In the genomic region with DNA sequence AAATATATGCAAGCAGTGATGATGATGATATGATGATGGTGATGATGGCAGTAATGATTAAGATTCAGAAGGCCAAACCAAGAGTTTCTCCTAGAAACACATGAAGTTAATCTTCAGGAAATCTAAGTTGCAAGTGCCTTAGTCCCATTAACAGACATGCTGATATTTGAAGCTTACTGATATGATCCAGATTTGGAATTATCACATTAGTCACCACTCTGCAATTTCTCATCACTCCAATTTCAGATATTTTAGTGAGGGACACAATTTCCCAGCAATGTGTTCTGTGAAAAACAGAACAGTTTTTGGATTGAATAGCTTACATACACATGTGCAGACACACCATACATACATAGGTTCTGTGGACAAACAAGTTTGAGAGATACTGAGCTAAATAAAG, we compare ENCODE assay signal across 18 cellular contexts.
"Had no signal": no experiment of that assay in that cellular context is flagged by ENCODE, and none has a peak within 500 bp of the region (broad histone marks: within the 10 kb centered on the region; RNA-seq: fewer than 3 reads in every experiment).

No MANE protein-coding gene starts in this region.

- H3K79me2 ChIP-seq: hepatocyte had no signal

- H3K27me3 ChIP-seq: esophagus muscularis mucosa, foreskin keratinocyte, gastroesophageal sphincter, heart left ventricle, hepatocyte, left lung had no signal

- H3K27me3 Mint-ChIP-seq: naive B cell had no signal

- H3K27ac Mint-ChIP-seq: mesothelial cell of epicardium, naive B cell had no signal

- H3K4me2 ChIP-seq: hepatocyte had no signal

- H3K4me3 Mint-ChIP-seq: mesothelial cell of epicardium, naive B cell had no signal

- H3K36me3 Mint-ChIP-seq: mesothelial cell of epicardium, naive B cell had no signal

- H3K9me3 ChIP-seq: esophagus muscularis mucosa, gastroesophageal sphincter, left lung, lower lobe of right lung, mucosa of descending colon had no signal

- DNase-seq: dermis blood vessel endothelial cell; dorsolateral prefrontal cortex; effector CD4-positive, alpha-beta T cell; effector memory CD4-positive, alpha-beta T cell; foreskin keratinocyte; heart left ventricle; left cardiac atrium; left lung; left ventricle myocardium superior; lower lobe of right lung; mesenchymal stem cell; mucosa of descending colon; naive B cell had no signal

- H3K27ac ChIP-seq: coronary artery, dorsolateral prefrontal cortex, esophagus muscularis mucosa, foreskin keratinocyte, gastroesophageal sphincter, heart left ventricle, hepatocyte, left lung, lower lobe of right lung had no signal

- H3K4me3 ChIP-seq: coronary artery, dorsolateral prefrontal cortex, esophagus muscularis mucosa, gastroesophageal sphincter, heart left ventricle, hepatocyte, left lung, lower lobe of right lung, mucosa of descending colon had no signal

- H2AFZ ChIP-seq: hepatocyte had no signal

- H3K4me1 ChIP-seq: esophagus muscularis mucosa, foreskin keratinocyte, gastroesophageal sphincter, heart left ventricle, left lung, lower lobe of right lung had no signal

- H3K4me1 Mint-ChIP-seq: mesothelial cell of epicardium, naive B cell had no signal

- H3K36me3 ChIP-seq: esophagus muscularis mucosa, gastroesophageal sphincter, heart left ventricle, left lung, lower lobe of right lung had no signal
